In genomic region chr5:1498623-1499416, GRCh38 we compare ENCODE assay signal across 8 cellular contexts.
DNase-seq lines count a peak whose midpoint lies in the region; ATAC-seq and TF ChIP-seq lines count a peak whose summit lies in the region.

No MANE protein-coding gene starts in this region.

- DNase-seq in nephron progenitor cell, result no peak
- DNase-seq in NCI-H526 (lab: John Stamatoyannopoulos, UW), result no peak
- no peak for DNase-seq in dedifferentiated amniotic fluid mesenchymal stem cell (ENCODE audit: extremely low spot score)
- no peak for DNase-seq in hypothalamus (lab: John Stamatoyannopoulos, UW)
- DNase-seq in AG20443 (ENCODE audit: low spot score), result no peak

- H3K27me3 Mint-ChIP-seq in nephron progenitor cell (ENCODE audit: low read depth, poor library complexity), result no peaks in the 10 kb centered on the region

- TF ChIP-seq CTCF in nephron progenitor cell (IDR thresholded peaks at IDR 0.05), result no peak

- H3K27ac Mint-ChIP-seq in nephron progenitor cell, result peak overlapping the region; percentile 5

- H3K9me3 Mint-ChIP-seq in nephron progenitor cell, result no peaks in the 10 kb centered on the region

- peak; percentile 43 for ATAC-seq in GM18907 (IDR thresholded peaks at IDR 0.05; ENCODE audit: unreplicated experiment)
- ATAC-seq in GM21825 (IDR thresholded peaks at IDR 0.05; ENCODE audit: unreplicated experiment), result peak; percentile 35
- peak; percentile 39 for ATAC-seq in HG03457 (IDR thresholded peaks at IDR 0.05; ENCODE audit: unreplicated experiment)

- H3K36me3 Mint-ChIP-seq in nephron progenitor cell (ENCODE audit: low read depth), result peaks cover 17% of the 10 kb centered on the region

- no peak overlapping the region for H3K4me3 Mint-ChIP-seq in nephron progenitor cell

- peaks cover 17% of the 10 kb centered on the region for H3K4me1 Mint-ChIP-seq in nephron progenitor cell
